In the genomic region with DNA sequence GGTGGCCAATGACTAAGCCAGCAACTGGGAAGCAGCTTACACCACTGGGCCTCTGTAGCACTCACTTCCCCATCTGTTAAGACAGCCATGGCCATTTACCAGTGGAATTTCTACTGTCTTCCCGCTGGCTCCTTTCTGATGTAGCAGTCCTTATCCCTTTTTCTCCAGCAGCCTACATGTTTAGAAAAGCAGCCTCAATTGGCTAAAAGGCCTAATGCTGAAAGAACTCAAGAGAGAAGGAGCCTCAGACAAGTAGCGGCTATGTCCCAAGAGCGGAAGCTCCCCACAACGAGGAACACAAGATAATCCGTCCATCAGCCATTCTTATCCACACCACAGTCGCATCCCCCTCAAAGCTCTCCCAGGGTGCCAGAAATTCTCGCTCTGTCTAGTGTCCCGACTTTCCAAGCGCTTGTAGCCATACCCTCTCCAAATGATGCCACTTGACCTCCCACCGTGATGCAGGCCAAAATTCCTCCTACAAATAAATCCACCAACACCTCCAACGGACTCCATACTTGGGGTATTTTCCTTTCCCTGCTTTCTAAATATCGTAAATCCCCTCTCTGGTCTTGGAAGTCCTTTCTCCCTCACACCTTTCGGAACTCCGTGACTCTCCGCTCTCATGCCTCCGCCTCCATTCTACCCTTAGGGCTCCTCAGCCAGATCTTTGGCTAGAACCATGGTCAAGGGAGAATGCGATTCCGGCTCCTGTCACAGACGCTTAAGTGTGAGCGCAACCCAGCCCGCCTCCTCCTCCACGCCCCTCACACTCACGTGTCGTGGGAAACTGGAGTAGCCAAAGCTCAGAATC, we compare ENCODE assay signal across 8 cellular contexts. TPM values are rescaled to one million over a fixed set of nuclear protein-coding genes. Genes with fewer than 3 reads are reported as not detected.
A peak's percentile ranks its signal among the peaks of the same experiment; 100 is the strongest.
DNase-seq lines count a peak whose midpoint lies in the region; ATAC-seq, FAIRE-seq and TF ChIP-seq lines count a peak whose summit lies in the region.

No MANE protein-coding gene starts in this region.

- H3K27ac ChIP-seq in BLaER1 treated with 17β-estradiol and CSF1 and Interleukin-3, amounts not matched to agents 10 nM and 100 nM: peak overlapping the region; percentile 85 to 97 (median 92)
- H3K27ac ChIP-seq in body of pancreas: peak overlapping the region; percentile 76 to 98 (median 95)
- H3K27ac ChIP-seq in small intestine (ENCODE audit: low read depth in 1 of 2, low read length in 1 of 2): peak overlapping the region; percentile 79 to 100

- no peak for FAIRE-seq in small intestine (lab: Jason Lieb, UNC)

- H3K4me2 ChIP-seq in BLaER1 treated with 17β-estradiol and CSF1 and Interleukin-3, amounts not matched to agents 10 nM and 100 nM: peak overlapping the region; percentile 71 to 96 (median 83)

- peaks cover 13 to 23% (median 21%) of the 10 kb centered on the region in 11 experiments for H3K9me3 ChIP-seq in BLaER1 treated with 17β-estradiol and CSF1 and Interleukin-3, amounts not matched to agents 10 nM and 100 nM (replicated peaks in 1 of 11)
- H3K9me3 ChIP-seq in NT2/D1 (ENCODE audit: insufficient read depth, low read length) (peaks cover 18% of the 10 kb centered on the region), body of pancreas (no peaks in the 10 kb centered on the region), small intestine (ENCODE audit: control insufficient read depth, low read depth) (no peaks in the 10 kb centered on the region)

- intact Hi-C loops in body of pancreas (cut with DNase I): no loop called here

- peaks cover 23 to 47% (median 31%) of the 10 kb centered on the region in 10 experiments for H3K4me1 ChIP-seq in BLaER1 treated with 17β-estradiol and CSF1 and Interleukin-3, amounts not matched to agents 10 nM and 100 nM
- H3K4me1 ChIP-seq in NT2/D1 (ENCODE audit: insufficient read depth, insufficient read length) (no peaks in the 10 kb centered on the region), body of pancreas (peaks cover 25% of the 10 kb centered on the region), small intestine (ENCODE audit: control insufficient read depth in 2 of 2, insufficient read depth in 1 of 2, low read depth in 1 of 2, low read length in 1 of 2) (peaks cover 0 to 2% of the 10 kb centered on the region in 2 donors)

- peaks cover 25 to 49% (median 46%) of the 10 kb centered on the region in 11 experiments; a peak in 21 of 22 replicates for H4K20me1 ChIP-seq in BLaER1 treated with 17β-estradiol and CSF1 and Interleukin-3, amounts not matched to agents 10 nM and 100 nM

- TF ChIP-seq POLR2A in body of pancreas (IDR thresholded peaks at IDR 0.05): peak in 1 of 3 donors; percentile 34

- peak; percentile 15 for ATAC-seq in GM18861 (IDR thresholded peaks at IDR 0.05; ENCODE audit: unreplicated experiment)
- ATAC-seq in HG03045 (IDR thresholded peaks at IDR 0.05; ENCODE audit: unreplicated experiment): peak; percentile 32
- ATAC-seq in body of pancreas: peak; percentile 54

- TF ChIP-seq CTCF in body of pancreas (IDR thresholded peaks at IDR 0.05) (no peak), GM10266 (IDR thresholded peaks at IDR 0.05; ENCODE audit: control insufficient read depth, insufficient read depth, low read depth, missing control alignments) (no peak)

- H3K9ac ChIP-seq in BLaER1 treated with 17β-estradiol and CSF1 and Interleukin-3, amounts not matched to agents 10 nM and 100 nM: peak overlapping the region; percentile 85 to 97 (median 93)
- peak overlapping the region; percentile 92 for H3K9ac ChIP-seq in NT2/D1 (ENCODE audit: insufficient read length, low read depth)

- peak; percentile 55 for DNase-seq in NT2/D1 (ENCODE audit: low read depth, low spot score)
- DNase-seq in body of pancreas: peak in 1 of 4 donors; percentile 3
- peak; percentile 23 for DNase-seq in iPS-NIHi7 (ENCODE audit: extremely low spot score)
- DNase-seq in small intestine: peak; percentile 27
- DNase-seq in GM10266 (ENCODE audit: extremely low spot score): no peak

- 1 to 3% methylated on average over 21 to 24 of the region's 24 CpGs for WGBS in body of pancreas, 2 donors
- WGBS in small intestine, 3 donors: 0 to 1% (median 0%) methylated on average over 24 of the region's 24 CpGs

- no peaks in the 10 kb centered on the region for H3K27me3 ChIP-seq in BLaER1 treated with 17β-estradiol and CSF1 and Interleukin-3, amounts not matched to agents 10 nM and 100 nM
- H3K27me3 ChIP-seq in NT2/D1 (ENCODE audit: insufficient read depth, insufficient read length) (no peaks in the 10 kb centered on the region), body of pancreas (no peaks in the 10 kb centered on the region), small intestine (ENCODE audit: control insufficient read depth in 2 of 2, insufficient read depth in 2 of 2, low read length in 2 of 2) (no peaks in the 10 kb centered on the region)

- peaks cover 41 to 53% (median 47%) of the 10 kb centered on the region in 11 experiments for H3K36me3 ChIP-seq in BLaER1 treated with 17β-estradiol and CSF1 and Interleukin-3, amounts not matched to agents 10 nM and 100 nM
- peaks cover 46% of the 10 kb centered on the region for H3K36me3 ChIP-seq in NT2/D1 (ENCODE audit: insufficient read depth, insufficient read length, low read length)
- peaks cover 0 to 4% of the 10 kb centered on the region in 2 donors for H3K36me3 ChIP-seq in body of pancreas (replicated peaks in 1 of 2; ENCODE audit: insufficient read depth in 1 of 2, low read depth in 2 of 2)
- H3K36me3 ChIP-seq in small intestine (ENCODE audit: control insufficient read depth in 2 of 2, insufficient read depth in 2 of 2, low read length in 2 of 2): peaks cover 2 to 4% of the 10 kb centered on the region in 2 donors

- H3K4me3 ChIP-seq in BLaER1 treated with 17β-estradiol and CSF1 and Interleukin-3, amounts not matched to agents 10 nM and 100 nM: peak overlapping the region; percentile 76 to 95 (median 86)
- H3K4me3 ChIP-seq in NT2/D1 (ENCODE audit: insufficient read length, low read depth) (peak overlapping the region; percentile 91), body of pancreas (peak overlapping the region; percentile 82 to 83), small intestine (ENCODE audit: low read depth in 1 of 2, low read length in 2 of 2) (peak overlapping the region; percentile 61 to 81)

RNA-seq across cellular contexts. Expression of gene M6PR, which starts 0.5 kb away (rescaled TPM):
- 10 to 100 TPM; 43.8 to 57.3 TPM for total RNA-seq in body of pancreas
- 10 to 100 TPM; 25.9 to 49.1 (median 32.4) TPM for polyA plus RNA-seq in small intestine

RNA-seq across cellular contexts. Expression of gene PHC1, which starts 34.6 kb away (rescaled TPM):
- total RNA-seq in body of pancreas: 10 to 100 TPM; 27.0 to 34.5 TPM
- polyA plus RNA-seq in small intestine: 10 to 100 TPM in 1 of 3 donors, 1 to 10 TPM in 2; 3.2 to 10.6 (median 3.6) TPM

RNA-seq across cellular contexts. Expression of gene KLRG1, which starts 40.4 kb away (rescaled TPM):
- under 1 TPM; 0.78 to 0.99 TPM for total RNA-seq in body of pancreas
- 1 to 10 TPM in 2 of 3 donors, not detected in 1; 1.4 to 1.6 TPM for polyA plus RNA-seq in small intestine
